ENCODE assay signal across 25 cellular contexts in genomic region chr12:42684171-42685071, GRCh38.
DNase-seq lines count a peak whose midpoint lies in the region; TF ChIP-seq lines count a peak whose summit lies in the region.
"Had no signal": no experiment of that assay in that cellular context is flagged by ENCODE, and none has a peak within 500 bp of the region (broad histone marks: within the 10 kb centered on the region; RNA-seq: fewer than 3 reads in every experiment).

No MANE protein-coding gene starts in this region.

- H3K36me3 ChIP-seq in tibial nerve = no peaks in the 10 kb centered on the region
- H3K36me3 ChIP-seq: cardiac muscle cell had no signal

- WGBS in tibial nerve, 2 donors = 85 to 86% methylated on average over 2 of the region's 2 CpGs

- TF ChIP-seq POLR2A in tibial nerve (IDR thresholded peaks at IDR 0.05) = no peak

- POLR2A ChIA-PET in RWPE1 (lab: Yijun Ruan, JAX; ENCODE audit: low non-redundant PET) = interaction anchor here (0.6 kb wide), 1 partner anchor 144 kb away, joined by 3 read pairs; no protein-coding TSS in a partner anchor

- CTCF ChIA-PET in RWPE1 (lab: Yijun Ruan, JAX) = interaction anchor here (0.6 kb wide), 1 partner anchor 60 kb away, joined by 3 read pairs; no protein-coding TSS in a partner anchor

- no peaks in the 10 kb centered on the region for H3K27me3 ChIP-seq in tibial nerve
- H3K27me3 ChIP-seq: cardiac muscle cell had no signal

- H3K4me3 ChIP-seq in epithelial cell of esophagus (ENCODE audit: low read length) (no peak overlapping the region), tibial nerve (no peak overlapping the region)
- H3K4me3 ChIP-seq: cardiac muscle cell had no signal

- DNase-seq in AG20443 (ENCODE audit: low spot score) (peak; percentile 32), RWPE1 (ENCODE audit: low spot score) (peak; percentile 16), epithelial cell of esophagus (ENCODE audit: low read depth) (peak; percentile 86), myocyte (ENCODE audit: low read depth) (peak; percentile 31), tibial nerve (ENCODE audit: low spot score in 2 of 2) (no peak), AML-193 (lab: John Stamatoyannopoulos, UW) (no peak), DMS79 (lab: John Stamatoyannopoulos, UW) (no peak)
- no peak for DNase-seq in stimulated activated CD8-positive, alpha-beta memory T cell treated with anti-CD3 and anti-CD28 coated beads, Interleukin-4, amount 100 ng/mL, for 48 hours
- DNase-seq: ACHN; activated CD4-positive, alpha-beta memory T cell treated with anti-CD3 and anti-CD28 coated beads for 36 hours; activated CD4-positive, CD25-positive, alpha-beta regulatory T cell; activated T-cell treated with anti-CD3 and anti-CD28 coated beads for 4 hours; dermis blood vessel endothelial cell; kidney glomerular epithelial cell; naive B cell; NCI-H1694 treated with DMSO at 0.1 percent for 48 hours; NCI-H2171 treated with DMSO at 0.1 percent for 48 hours; NCI-H526 treated with DMSO at 0.1 percent for 48 hours; occipital lobe; right cardiac atrium; Right ventricle myocardium superior; SW 1271 had no signal

- TF ChIP-seq EP300 in tibial nerve (IDR thresholded peaks at IDR 0.05) = no peak

- no peaks in the 10 kb centered on the region for H3K9me3 ChIP-seq in tibial nerve

- peaks cover 0 to 14% (median 0%) of the 10 kb centered on the region in 4 donors for H3K4me1 ChIP-seq in tibial nerve

- H3K27ac ChIP-seq in RWPE1 (no peak overlapping the region), tibial nerve (peak overlapping the region in 1 of 4 donors; percentile 69)
- H3K27ac ChIP-seq: C4-2B, cardiac muscle cell, HL-60 had no signal

- no peak for TF ChIP-seq CTCF in RWPE1 (conservative IDR thresholded peaks at IDR 0.05; ENCODE audit: low read depth)
- TF ChIP-seq CTCF in epithelial cell of esophagus (IDR thresholded peaks at IDR 0.05; ENCODE audit: insufficient read depth, low read depth, low read length, missing control alignments) = no peak
- no peak for TF ChIP-seq CTCF in tibial nerve (IDR thresholded peaks at IDR 0.05)

Comparison
In these comparisons a context has a peak if more than half of its experiments do, and no peak if none do; other contexts are left out.
1. DNase-seq: peak in AG20443 (single experiment), RWPE1 (single experiment), epithelial cell of esophagus (single experiment) and myocyte (single experiment); none in stimulated activated CD8-positive, alpha-beta memory T cell treated with anti-CD3 and anti-CD28 coated beads, Interleukin-4, amount 100 ng/mL, for 48 hours (single experiment), tibial nerve (0 of 2), AML-193 (0 of 2) and DMS79 (single experiment).